Comparison of ENCODE assay signal across 10 cellular contexts in the genomic region with DNA sequence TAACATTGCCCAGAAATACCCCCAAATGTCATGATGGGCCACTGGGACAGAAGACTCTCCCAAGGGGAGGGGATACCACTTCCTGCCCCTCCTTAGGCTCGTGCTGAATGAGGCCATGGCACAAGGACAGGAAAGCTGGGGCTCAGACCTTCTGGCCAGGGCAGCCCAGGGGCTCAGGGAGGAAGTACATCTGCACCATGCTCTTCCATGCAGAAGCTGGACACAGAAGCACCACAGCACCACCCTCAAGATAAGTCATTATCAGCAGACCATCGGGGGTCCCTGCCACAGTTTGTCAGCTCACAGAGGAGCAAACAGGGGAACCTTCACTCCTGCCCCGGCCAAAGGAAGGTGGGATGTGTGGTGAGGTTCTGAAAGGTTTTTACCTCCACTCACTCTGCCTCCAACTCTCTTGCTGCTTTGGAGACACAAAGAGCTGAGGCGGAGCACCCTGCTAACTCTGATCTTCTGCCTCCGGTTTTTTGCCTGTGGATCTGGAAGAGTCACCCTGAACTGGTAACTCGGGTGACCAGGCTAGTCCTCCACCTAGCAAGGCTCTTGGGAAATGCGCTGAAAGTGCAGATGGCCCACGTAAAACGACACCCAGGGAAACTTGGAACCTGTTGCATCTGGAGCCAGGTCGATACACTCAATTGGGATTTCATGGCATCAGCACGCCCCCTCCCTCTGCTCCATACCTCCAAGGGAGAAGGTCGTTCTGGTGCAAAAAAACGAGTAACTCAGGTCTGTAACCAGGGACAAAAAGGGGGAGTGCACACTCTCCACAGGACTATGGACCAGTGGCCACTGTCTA. TPM values are rescaled to one million over a fixed set of nuclear protein-coding genes. Genes with fewer than 3 reads are reported as not detected.
DNase-seq lines count a peak whose midpoint lies in the region; TF ChIP-seq lines count a peak whose summit lies in the region.
"Had no signal": no experiment of that assay in that cellular context is flagged by ENCODE, and none has a peak within 500 bp of the region (broad histone marks: within the 10 kb centered on the region; RNA-seq: fewer than 3 reads in every experiment).

No MANE protein-coding gene starts in this region.

- WGBS in esophagus squamous epithelium, 2 donors: 69 to 82% methylated on average over 7 of the region's 13 CpGs

- no peaks in the 10 kb centered on the region for H3K9me3 Mint-ChIP-seq in activated CD4-positive, alpha-beta T cell treated with anti-CD3 and anti-CD28 coated beads, Interleukin-2, amount 10 ng/mL, durations not matched to agents 24 days and 14 days
- H3K9me3 Mint-ChIP-seq: CD4-positive, alpha-beta T cell had no signal

- peaks cover 83% of the 10 kb centered on the region for H3K4me1 Mint-ChIP-seq in activated CD4-positive, alpha-beta T cell treated with anti-CD3 and anti-CD28 coated beads, Interleukin-2, amount 10 ng/mL, durations not matched to agents 24 days and 14 days

- peak overlapping the region; percentile 20 for H3K4me3 Mint-ChIP-seq in activated CD4-positive, alpha-beta T cell treated with anti-CD3 and anti-CD28 coated beads, Interleukin-2, amount 10 ng/mL, durations not matched to agents 24 days and 14 days

- H3K27me3 Mint-ChIP-seq in activated CD4-positive, alpha-beta T cell treated with anti-CD3 and anti-CD28 coated beads, Interleukin-2, amount 10 ng/mL, durations not matched to agents 24 days and 14 days: no peaks in the 10 kb centered on the region
- H3K27me3 Mint-ChIP-seq: CD4-positive, alpha-beta T cell had no signal

- no peak for TF ChIP-seq CTCF in esophagus squamous epithelium (IDR thresholded peaks at IDR 0.05)

- peaks cover 70 to 100% (median 80%) of the 10 kb centered on the region in 3 donors for H3K4me1 ChIP-seq in esophagus squamous epithelium
- peaks cover 93% of the 10 kb centered on the region for H3K4me1 ChIP-seq in stomach smooth muscle (ENCODE audit: control insufficient read depth, insufficient read depth, low read length)

- peak overlapping the region; percentile 45 for H3K27ac Mint-ChIP-seq in activated CD4-positive, alpha-beta T cell treated with anti-CD3 and anti-CD28 coated beads, Interleukin-2, amount 10 ng/mL, durations not matched to agents 24 days and 14 days

- DNase-seq in activated CD4-positive, alpha-beta T cell treated with anti-CD3 and anti-CD28 coated beads, Interleukin-2, amount 10 ng/mL, durations not matched to agents 24 days and 14 days: peak; percentile 59
- no peak for DNase-seq in activated CD4-positive, alpha-beta T cell treated with anti-CD3 and anti-CD28 coated beads, Interleukin-2, amount 50 U/mL, for 48 hours
- peak; percentile 62 for DNase-seq in OCI-M1 (lab: John Stamatoyannopoulos, UW)
- no peak for DNase-seq in esophagus squamous epithelium (lab: John Stamatoyannopoulos, UW)
- no peak for DNase-seq in iPS-NIHi7 (ENCODE audit: extremely low spot score)
- DNase-seq in NCI-H446 treated with DMSO at 0.1 percent for 48 hours (lab: John Stamatoyannopoulos, UW): no peak
- DNase-seq in kidney tubule cell (ENCODE audit: low spot score): no peak
- DNase-seq: activated CD4-positive, alpha-beta T cell treated with anti-CD3 and anti-CD28 coated beads for 48 hours; CD4-positive, alpha-beta T cell had no signal

- peak overlapping the region in 3 of 4 donors; percentile 62 to 91 (median 84) for H3K27ac ChIP-seq in esophagus squamous epithelium
- peak overlapping the region; percentile 0 for H3K27ac ChIP-seq in stomach smooth muscle (ENCODE audit: low read length)

- H3K27me3 ChIP-seq in esophagus squamous epithelium (peaks cover 0 to 22% (median 0%) of the 10 kb centered on the region in 4 donors), stomach smooth muscle (ENCODE audit: control insufficient read depth in 1 of 2, insufficient read depth in 2 of 2, low read length in 2 of 2) (no peaks in the 10 kb centered on the region)

- H3K36me3 Mint-ChIP-seq in activated CD4-positive, alpha-beta T cell treated with anti-CD3 and anti-CD28 coated beads, Interleukin-2, amount 10 ng/mL, durations not matched to agents 24 days and 14 days (ENCODE audit: low read depth): peaks cover 22% of the 10 kb centered on the region

- intact Hi-C loops in activated CD4-positive, alpha-beta T cell treated with anti-CD3 and anti-CD28 coated beads, Interleukin-2, amount 10 ng/mL, durations not matched to agents 24 days and 14 days (cut with micrococcal nuclease): no loop called here
- intact Hi-C loops in esophagus squamous epithelium (cut with DNase I): loop anchor here (5.0 kb wide), 1 partner anchor 53 kb away; no protein-coding TSS in a partner anchor

- TF ChIP-seq POLR2A in esophagus squamous epithelium (IDR thresholded peaks at IDR 0.05): no peak

- H3K9me3 ChIP-seq in esophagus squamous epithelium: no peaks in the 10 kb centered on the region
- no peaks in the 10 kb centered on the region for H3K9me3 ChIP-seq in stomach smooth muscle (ENCODE audit: control insufficient read depth in 2 of 2, low read length in 2 of 2)

- H3K36me3 ChIP-seq in esophagus squamous epithelium (no peaks in the 10 kb centered on the region), stomach smooth muscle (ENCODE audit: control insufficient read depth in 2 of 2, insufficient read depth in 2 of 2, low read length in 2 of 2) (no peaks in the 10 kb centered on the region)

- H3K9ac ChIP-seq in stomach smooth muscle (ENCODE audit: low read length in 2 of 2): no peak overlapping the region

- H3K4me3 ChIP-seq in esophagus squamous epithelium (no peak overlapping the region), stomach smooth muscle (ENCODE audit: low read length in 2 of 2) (peak overlapping the region in 1 of 2 donors; percentile 10)

RNA-seq across cellular contexts. Expression of a gene that starts 8.3 kb away (rescaled TPM):
- 8.4 and 9.1 TPM in 2 replicates for total RNA-seq in activated CD4-positive, alpha-beta T cell treated with anti-CD3 and anti-CD28 coated beads, Interleukin-2, amount 10 ng/mL, durations not matched to agents 24 days and 14 days
- total RNA-seq in esophagus squamous epithelium: 1 to 10 TPM in 2 of 4 donors, under 1 TPM in 2; 0.31 to 4.4 (median 1.4) TPM

Comparison
In these comparisons a context has a peak if more than half of its experiments do, and no peak if none do; other contexts are left out.
1. DNase-seq: peak in activated CD4-positive, alpha-beta T cell treated with anti-CD3 and anti-CD28 coated beads, Interleukin-2, amount 10 ng/mL, durations not matched to agents 24 days and 14 days (single experiment) and OCI-M1 (single experiment); none in activated CD4-positive, alpha-beta T cell treated with anti-CD3 and anti-CD28 coated beads, Interleukin-2, amount 50 U/mL, for 48 hours (0 of 2), esophagus squamous epithelium (single experiment), iPS-NIHi7 (single experiment), NCI-H446 treated with DMSO at 0.1 percent for 48 hours (single experiment) and kidney tubule cell (single experiment).